Comparison of ENCODE assay signal across 20 cellular contexts in genomic region chr4:113505057-113505456, GRCh38.
"Had no signal": no experiment of that assay in that cellular context is flagged by ENCODE, and none has a peak within 500 bp of the region (broad histone marks: within the 10 kb centered on the region; RNA-seq: fewer than 3 reads in every experiment).

No MANE protein-coding gene starts in this region.

- H3K9me3 ChIP-seq: breast epithelium, SJSA1 had no signal

- DNase-seq: activated CD4-positive, alpha-beta T cell treated with anti-CD3 and anti-CD28 coated beads for 4 hours; activated CD8-positive, alpha-beta memory T cell treated with anti-CD3 and anti-CD28 coated beads, Interleukin-2, amount 50 U/mL, for 4 hours; activated CD8-positive, alpha-beta T cell treated with anti-CD3 and anti-CD28 coated beads for 36 hours; activated naive CD4-positive, alpha-beta T cell; activated T-cell treated with anti-CD3 and anti-CD28 coated beads, Interleukin-2, amount 50 U/mL, for 72 hours; aorta; Karpas-422; MM.1S; NCI-H1105; NCI-H345; NCI-H510A; NCI-H69; NK-92 treated with Interleukin-12 subunit alpha and Interleukin-12 subunit beta, amount 100 ng/mL, for 24 hours; OCI-M1; RPMI8226; SHP77 had no signal

- ATAC-seq: activated CD4-positive, CD25-positive, alpha-beta regulatory T cell treated with anti-CD3 and anti-CD28 coated beads, Interleukin-2, amount 50 U/mL, for 24 hours; activated CD8-positive, alpha-beta T cell treated with anti-CD3 and anti-CD28 coated beads for 36 hours; activated T-cell treated with anti-CD3 and anti-CD28 coated beads, Interleukin-2, amount 50 U/mL, for 72 hours; Panc1 had no signal

- H3K27me3 ChIP-seq: breast epithelium, SJSA1 had no signal

- H3K4me3 ChIP-seq: breast epithelium, SJSA1 had no signal

- H3K27ac ChIP-seq: breast epithelium, SJSA1 had no signal

- H3K4me1 ChIP-seq: breast epithelium, SJSA1 had no signal
